In the genomic region with DNA sequence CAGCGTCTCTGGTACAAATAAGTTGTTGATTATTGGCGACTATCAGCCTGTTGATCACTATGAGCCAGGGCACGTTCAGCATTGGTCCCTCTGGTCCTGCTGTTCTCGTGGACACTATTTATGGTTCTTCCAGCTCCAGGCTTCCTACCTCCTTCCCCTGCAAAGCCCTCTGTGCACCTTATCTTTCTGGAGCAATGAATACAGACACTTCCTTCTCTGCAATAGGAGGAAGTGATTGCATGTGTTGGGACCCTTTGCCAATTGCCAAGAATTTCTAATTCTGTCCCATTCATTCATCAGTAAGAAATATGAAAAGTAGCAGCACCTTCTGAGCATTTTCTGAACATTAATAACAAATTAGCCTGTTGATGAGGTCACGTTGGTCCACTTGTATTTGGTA, we compare ENCODE assay signal across 16 cellular contexts.
"Had no signal": no experiment of that assay in that cellular context is flagged by ENCODE, and none has a peak within 500 bp of the region (broad histone marks: within the 10 kb centered on the region; RNA-seq: fewer than 3 reads in every experiment).

No MANE protein-coding gene starts in this region.

- H3K27me3 ChIP-seq: pancreas, SJSA1, suprapubic skin had no signal

- ATAC-seq: esophagus mucosa; left colon; mucosa of descending colon; naive thymus-derived CD8-positive, alpha-beta T cell; pancreas had no signal

- H3K27ac Mint-ChIP-seq: activated CD4-positive, alpha-beta memory T cell treated with anti-CD3 and anti-CD28 coated beads, Interleukin-2, amount 10 ng/mL, durations not matched to agents 7 days and 5 days; activated naive CD4-positive, alpha-beta T cell treated with anti-CD3 and anti-CD28 coated beads, Interleukin-2, amount 10 ng/mL, durations not matched to agents 7 days and 5 days; activated T-cell treated with anti-CD3 and anti-CD28 coated beads, Interleukin-2, amount 50 U/mL, for 24 hours; memory B cell; naive thymus-derived CD8-positive, alpha-beta T cell had no signal

- H3K9me3 ChIP-seq: pancreas had no signal

- H3K36me3 ChIP-seq: pancreas, SJSA1, suprapubic skin, WERI-Rb-1 had no signal

- H3K4me3 ChIP-seq: mucosa of descending colon, pancreas, SJSA1, suprapubic skin had no signal

- H3K27me3 Mint-ChIP-seq: activated T-cell treated with anti-CD3 and anti-CD28 coated beads, Interleukin-2, amount 50 U/mL, for 24 hours; memory B cell had no signal

- H3K4me1 Mint-ChIP-seq: activated CD4-positive, alpha-beta memory T cell treated with anti-CD3 and anti-CD28 coated beads, Interleukin-2, amount 10 ng/mL, durations not matched to agents 7 days and 5 days; activated naive CD4-positive, alpha-beta T cell treated with anti-CD3 and anti-CD28 coated beads, Interleukin-2, amount 10 ng/mL, durations not matched to agents 7 days and 5 days; naive thymus-derived CD8-positive, alpha-beta T cell had no signal

- H3K4me1 ChIP-seq: pancreas, SJSA1, suprapubic skin had no signal

- DNase-seq: activated CD4-positive, alpha-beta memory T cell treated with anti-CD3 and anti-CD28 coated beads, Interleukin-2, amount 10 ng/mL, durations not matched to agents 7 days and 5 days; activated naive CD4-positive, alpha-beta T cell treated with anti-CD3 and anti-CD28 coated beads, Interleukin-2, amount 10 ng/mL, durations not matched to agents 7 days and 5 days; activated T-cell treated with anti-CD3 and anti-CD28 coated beads, Interleukin-2, amount 50 U/mL, for 24 hours; left colon; mucosa of descending colon; naive thymus-derived CD8-positive, alpha-beta T cell; pancreas; stimulated activated CD4-positive, alpha-beta T cell treated with anti-CD3 and anti-CD28 coated beads, Interleukin-4, amount 100 ng/mL, for 1 hour; stimulated activated naive CD4-positive, alpha-beta T cell; SW 1271; trophoblast cell; WERI-Rb-1 had no signal

- H3K27ac ChIP-seq: pancreas, SJSA1, suprapubic skin, WERI-Rb-1 had no signal

- H3K4me3 Mint-ChIP-seq: activated CD4-positive, alpha-beta memory T cell treated with anti-CD3 and anti-CD28 coated beads, Interleukin-2, amount 10 ng/mL, durations not matched to agents 7 days and 5 days; activated naive CD4-positive, alpha-beta T cell treated with anti-CD3 and anti-CD28 coated beads, Interleukin-2, amount 10 ng/mL, durations not matched to agents 7 days and 5 days; activated T-cell treated with anti-CD3 and anti-CD28 coated beads, Interleukin-2, amount 50 U/mL, for 24 hours; memory B cell; naive thymus-derived CD8-positive, alpha-beta T cell had no signal
